Comparison of ENCODE assay signal across 12 cellular contexts in genomic region chr1:66372522-66373071, GRCh38.
DNase-seq lines count a peak whose midpoint lies in the region; ATAC-seq and TF ChIP-seq lines count a peak whose summit lies in the region.
"Had no signal": no experiment of that assay in that cellular context is flagged by ENCODE, and none has a peak within 500 bp of the region (broad histone marks: within the 10 kb centered on the region; RNA-seq: fewer than 3 reads in every experiment).

No MANE protein-coding gene starts in this region.

- TF ChIP-seq CTCF in neural progenitor cell (IDR thresholded peaks at IDR 0.05), result no peak

- no peak overlapping the region for H2AFZ ChIP-seq in ACC112 (ENCODE audit: low read length, unreplicated experiment)
- no peak overlapping the region for H2AFZ ChIP-seq in neural progenitor cell (replicated peaks)

- no peaks in the 10 kb centered on the region for H3K27me3 ChIP-seq in ACC112 (ENCODE audit: insufficient read depth, low read length)
- H3K27me3 ChIP-seq in mucosa of rectum (ENCODE audit: control insufficient read depth in 2 of 2, insufficient read depth in 2 of 2, low read length in 2 of 2), result no peaks in the 10 kb centered on the region
- no peaks in the 10 kb centered on the region for H3K27me3 ChIP-seq in neural progenitor cell
- H3K27me3 ChIP-seq: tibial artery had no signal

- H3K4me3 ChIP-seq in ACC112 (ENCODE audit: low read depth, low read length), result no peak overlapping the region
- H3K4me3 ChIP-seq in mucosa of rectum (ENCODE audit: low read length in 2 of 2), result no peak overlapping the region
- H3K4me3 ChIP-seq in neural progenitor cell, result no peak overlapping the region
- H3K4me3 ChIP-seq: tibial artery had no signal

- H3K27me3 Mint-ChIP-seq in neural progenitor cell (ENCODE audit: insufficient read depth, low read depth), result peaks cover 2% of the 10 kb centered on the region

- no peak for ATAC-seq in GM18505 (IDR thresholded peaks at IDR 0.05; ENCODE audit: unreplicated experiment)
- no peak for ATAC-seq in GM19463 (IDR thresholded peaks at IDR 0.05; ENCODE audit: unreplicated experiment)

- H3K4me3 Mint-ChIP-seq in neural progenitor cell, result no peak overlapping the region

- no peak overlapping the region for H3K4me2 ChIP-seq in neural progenitor cell

- TF ChIP-seq POLR2A in GM18505 (IDR thresholded peaks at IDR 0.05; ENCODE audit: borderline replicate concordance, extremely low read depth, insufficient read depth, insufficient read length), result peak; percentile 24

- DNase-seq in activated T-cell treated with anti-CD3 and anti-CD28 coated beads, Interleukin-2, amount 50 U/mL, for 48 hours, result peak; percentile 43 to 52
- DNase-seq in AG08395 (ENCODE audit: low spot score), result no peak
- DNase-seq in neural progenitor cell (ENCODE audit: low spot score), result no peak
- DNase-seq in GF-D8 (lab: John Stamatoyannopoulos, UW), result no peak
- DNase-seq: HCEC 1CT; NCI-H1105; stimulated activated CD4-positive, alpha-beta T cell treated with anti-CD3 and anti-CD28 coated beads, Interleukin-12 subunit alpha, Interleukin-12 subunit beta, amount 100 ng/mL, for 4 hours; tibial artery had no signal

- no peak overlapping the region for H3K27ac Mint-ChIP-seq in neural progenitor cell

- peaks cover 39% of the 10 kb centered on the region for H3K4me1 ChIP-seq in ACC112 (ENCODE audit: control insufficient read depth, insufficient read depth, low read length, unreplicated experiment)
- H3K4me1 ChIP-seq in mucosa of rectum (ENCODE audit: control insufficient read depth in 2 of 2, insufficient read depth in 2 of 2, low read length in 2 of 2), result peaks cover 15 to 17% of the 10 kb centered on the region in 2 donors
- H3K4me1 ChIP-seq in neural progenitor cell, result no peaks in the 10 kb centered on the region

- no peaks in the 10 kb centered on the region for H4K20me1 ChIP-seq in neural progenitor cell (ENCODE audit: low read depth)

- H3K79me2 ChIP-seq in ACC112 (ENCODE audit: control insufficient read depth, insufficient read depth, low read length, unreplicated experiment), result no peaks in the 10 kb centered on the region
- H3K79me2 ChIP-seq in neural progenitor cell (ENCODE audit: low read depth), result no peaks in the 10 kb centered on the region

- no peak overlapping the region for H3K9ac ChIP-seq in mucosa of rectum (ENCODE audit: low read depth in 1 of 2, low read length in 2 of 2)
- H3K9ac ChIP-seq in neural progenitor cell, result no peak overlapping the region

- H3K4me1 Mint-ChIP-seq in neural progenitor cell, result peaks cover 2% of the 10 kb centered on the region

- peak overlapping the region; percentile 84; the same call in 1 of the 2 replicates for H3K27ac ChIP-seq in ACC112 (ENCODE audit: low read depth, low read length)
- peak overlapping the region; percentile 6 to 60 for H3K27ac ChIP-seq in mucosa of rectum (ENCODE audit: low read depth in 2 of 2, low read length in 2 of 2)
- no peak overlapping the region for H3K27ac ChIP-seq in neural progenitor cell

- peaks cover 41% of the 10 kb centered on the region for H3K36me3 Mint-ChIP-seq in neural progenitor cell

- no peaks in the 10 kb centered on the region for H3F3A ChIP-seq in neural progenitor cell (ENCODE audit: low read depth)

- H3K9me3 ChIP-seq in mucosa of rectum (ENCODE audit: control insufficient read depth in 2 of 2, low read length in 2 of 2) (no peaks in the 10 kb centered on the region), neural progenitor cell (ENCODE audit: low read depth) (no peaks in the 10 kb centered on the region)
- H3K9me3 ChIP-seq: tibial artery had no signal

- no peaks in the 10 kb centered on the region for H3K9me3 Mint-ChIP-seq in neural progenitor cell

- H3K36me3 ChIP-seq in ACC112 (ENCODE audit: insufficient read depth, low read length) (no peaks in the 10 kb centered on the region), mucosa of rectum (ENCODE audit: control insufficient read depth in 2 of 2, insufficient read depth in 2 of 2, low read length in 2 of 2) (peaks cover 20 to 29% of the 10 kb centered on the region in 2 donors), neural progenitor cell (no peaks in the 10 kb centered on the region)

Comparison
In these comparisons a context has a peak if more than half of its experiments do, and no peak if none do; other contexts are left out.
1. DNase-seq: peak in activated T-cell treated with anti-CD3 and anti-CD28 coated beads, Interleukin-2, amount 50 U/mL, for 48 hours (2 of 2); none in AG08395 (single experiment), neural progenitor cell (single experiment) and GF-D8 (single experiment).